In genomic region chr2:170711196-170711773, GRCh38 we compare ENCODE assay signal across 21 cellular contexts. TPM values are rescaled to one million over a fixed set of nuclear protein-coding genes. Genes with fewer than 3 reads are reported as not detected.
DNase-seq lines count a peak whose midpoint lies in the region; ATAC-seq, FAIRE-seq and TF ChIP-seq lines count a peak whose summit lies in the region.
"Had no signal": no experiment of that assay in that cellular context is flagged by ENCODE, and none has a peak within 500 bp of the region (broad histone marks: within the 10 kb centered on the region; RNA-seq: fewer than 3 reads in every experiment).

No MANE protein-coding gene starts in this region.

- H3K79me2 ChIP-seq in smooth muscle cell (ENCODE audit: low read depth), result no peaks in the 10 kb centered on the region

- DNase-seq in NCI-H748 (lab: John Stamatoyannopoulos, UW; ENCODE audit: unreplicated experiment) (peak; percentile 28), NCI-H748 treated with DMSO at 0.1 percent for 48 hours (lab: John Stamatoyannopoulos, UW) (no peak), T-cell (no peak), right lobe of liver (no peak), smooth muscle cell (lab: John Stamatoyannopoulos, UW; ENCODE audit: unreplicated experiment) (no peak), kidney (no peak), MG63 (no peak), NCI-H1092 (lab: John Stamatoyannopoulos, UW) (no peak)
- DNase-seq: activated gamma-delta T cell treated with Interleukin-2 at 50 U/mL for 16 hours; dermis blood vessel endothelial cell; NCI-H1048; NK-92 treated with Interleukin-12 subunit alpha and Interleukin-12 subunit beta, amount 100 ng/mL, for 24 hours; transverse colon had no signal

- 7% methylated on average over 8 of the region's 9 CpGs for WGBS in right lobe of liver (ENCODE audit: insufficient coverage, low coverage, low lambda C conversion rate, missing lambda C conversion rate)
- WGBS in smooth muscle cell (ENCODE audit: low lambda C conversion rate), result 4% methylated on average over 9 of the region's 9 CpGs

- CTCF ChIA-PET in T-cell (lab: Charles Lee), result no interaction called here

- H3K27ac ChIP-seq in right lobe of liver, result no peak overlapping the region
- no peak overlapping the region for H3K27ac ChIP-seq in smooth muscle cell (ENCODE audit: low read depth)
- no peak overlapping the region for H3K27ac ChIP-seq in kidney (ENCODE audit: low read depth in 2 of 2, low read length in 2 of 2)
- H3K27ac ChIP-seq: A549, C4-2B, transverse colon had no signal

- H3K4me3 ChIP-seq in right lobe of liver, result peak overlapping the region in 2 of 3 donors; percentile 11 to 20
- H3K4me3 ChIP-seq in smooth muscle cell, result no peak overlapping the region
- H3K4me3 ChIP-seq in kidney (ENCODE audit: low read length in 2 of 2), result no peak overlapping the region
- no peak overlapping the region for H3K4me3 ChIP-seq in MG63
- H3K4me3 ChIP-seq: A549 had no signal

- H3K9me3 Mint-ChIP-seq in T-cell, result no peaks in the 10 kb centered on the region
- H3K9me3 Mint-ChIP-seq: stimulated activated memory B cell treated with anti-CD40 and anti-IgM and Interleukin-4, amounts not matched to agents 10 μg/mL and 1 μg/mL and 100 μg/mL, for 72 hours; T-helper 1 cell treated with Interleukin-12 subunit alpha and Interleukin-12 subunit beta and Interleukin-4 antibody, amounts not matched to agents 30 μg/mL and 1 μg/mL, for 36 hours had no signal

- H3F3A ChIP-seq in smooth muscle cell (ENCODE audit: low read depth), result no peaks in the 10 kb centered on the region

- peak overlapping the region in 2 of 3 donors; percentile 8 to 90 for H3K4me3 Mint-ChIP-seq in T-cell
- H3K4me3 Mint-ChIP-seq: stimulated activated memory B cell treated with anti-CD40 and anti-IgM and Interleukin-4, amounts not matched to agents 10 μg/mL and 1 μg/mL and 100 μg/mL, for 72 hours had no signal

- H3K27me3 ChIP-seq in right lobe of liver (peaks cover 0 to 4% of the 10 kb centered on the region in 2 donors), smooth muscle cell (ENCODE audit: low read depth) (peaks cover 85% of the 10 kb centered on the region), MG63 (no peaks in the 10 kb centered on the region)

- no peak for TF ChIP-seq CTCF in right lobe of liver (IDR thresholded peaks at IDR 0.05)
- no peak for TF ChIP-seq CTCF in smooth muscle cell (IDR thresholded peaks at IDR 0.05; ENCODE audit: borderline replicate concordance, insufficient read depth, poor library complexity, severe bottlenecking)
- no peak for TF ChIP-seq CTCF in kidney (IDR thresholded peaks at IDR 0.05; ENCODE audit: borderline replicate concordance, extremely low read depth, insufficient read depth)

- H2AFZ ChIP-seq in smooth muscle cell (ENCODE audit: low read depth), result no peak overlapping the region

- TF ChIP-seq POLR2A in right lobe of liver (IDR thresholded peaks at IDR 0.05), result no peak

- no peak overlapping the region for H3K9ac ChIP-seq in smooth muscle cell (ENCODE audit: low read depth)
- H3K9ac ChIP-seq in kidney (ENCODE audit: low read length in 2 of 2), result no peak overlapping the region

- H4K20me1 ChIP-seq in smooth muscle cell (ENCODE audit: low read depth), result no peaks in the 10 kb centered on the region

- POLR2A ChIA-PET in T-cell (lab: Charles Lee), result no interaction called here

- H3K9me3 ChIP-seq in right lobe of liver (no peaks in the 10 kb centered on the region), smooth muscle cell (replicated peaks; ENCODE audit: low read depth) (no peaks in the 10 kb centered on the region), kidney (ENCODE audit: control insufficient read depth in 1 of 2, low read length in 2 of 2) (no peaks in the 10 kb centered on the region), MG63 (no peaks in the 10 kb centered on the region)
- H3K9me3 ChIP-seq: A549, transverse colon had no signal

- ATAC-seq in T-cell (replicated peaks in 1 of 4), result no peak
- ATAC-seq in right lobe of liver, result no peak
- ATAC-seq: A549; activated CD4-positive, CD25-positive, alpha-beta regulatory T cell treated with anti-CD3 and anti-CD28 coated beads, Interleukin-2, amount 50 U/mL, for 24 hours; esophagus mucosa; stimulated activated memory B cell treated with anti-CD40 and anti-IgM and Interleukin-4, amounts not matched to agents 10 μg/mL and 1 μg/mL and 100 μg/mL, for 72 hours had no signal

- H3K27me3 Mint-ChIP-seq in T-cell, result peaks cover 46 to 63% of the 10 kb centered on the region in 2 donors

- peak overlapping the region; percentile 15 for H3K4me2 ChIP-seq in smooth muscle cell
- H3K4me2 ChIP-seq: A549 had no signal

- peaks cover 0 to 14% (median 2%) of the 10 kb centered on the region in 4 donors for H3K4me1 ChIP-seq in right lobe of liver
- H3K4me1 ChIP-seq in smooth muscle cell (ENCODE audit: low read depth), result peaks cover 34% of the 10 kb centered on the region
- peaks cover 0 to 9% of the 10 kb centered on the region in 2 donors for H3K4me1 ChIP-seq in kidney (ENCODE audit: control insufficient read depth in 1 of 2, insufficient read depth in 1 of 2, low read depth in 1 of 2, low read length in 2 of 2)

- peaks cover 32 to 38% (median 36%) of the 10 kb centered on the region in 3 donors for H3K4me1 Mint-ChIP-seq in T-cell

- H3K36me3 ChIP-seq in right lobe of liver, result no peaks in the 10 kb centered on the region
- no peaks in the 10 kb centered on the region for H3K36me3 ChIP-seq in smooth muscle cell (ENCODE audit: low read depth)
- H3K36me3 ChIP-seq in kidney (ENCODE audit: control insufficient read depth in 1 of 2, insufficient read depth in 2 of 2, low read length in 2 of 2), result no peaks in the 10 kb centered on the region
- H3K36me3 ChIP-seq in MG63, result no peaks in the 10 kb centered on the region
- H3K36me3 ChIP-seq: transverse colon had no signal

- H3K36me3 Mint-ChIP-seq in T-cell, result no peaks in the 10 kb centered on the region
- H3K36me3 Mint-ChIP-seq: stimulated activated memory B cell treated with anti-CD40 and anti-IgM and Interleukin-4, amounts not matched to agents 10 μg/mL and 1 μg/mL and 100 μg/mL, for 72 hours had no signal

- intact Hi-C loops in right lobe of liver (cut with DNase I), result no loop called here
- intact Hi-C loops in kidney (cut with DNase I), result no loop called here

- no peak overlapping the region for H3K27ac Mint-ChIP-seq in T-cell
- H3K27ac Mint-ChIP-seq: stimulated activated memory B cell treated with anti-CD40 and anti-IgM and Interleukin-4, amounts not matched to agents 10 μg/mL and 1 μg/mL and 100 μg/mL, for 72 hours; T-helper 1 cell treated with Interleukin-12 subunit alpha and Interleukin-12 subunit beta and Interleukin-4 antibody, amounts not matched to agents 30 μg/mL and 1 μg/mL, for 36 hours had no signal

- no peak for FAIRE-seq in kidney (lab: Jason Lieb, UNC)
- FAIRE-seq: A549, islet of Langerhans had no signal

RNA-seq across cellular contexts. Expression of gene SP5, which starts 3.9 kb away (rescaled TPM):
- total RNA-seq in T-cell, result not detected
- 10 to 100 TPM in 1 of 6 experiments, 1 to 10 TPM in 5; 1.4 to 16.0 (median 1.9) TPM for total RNA-seq in right lobe of liver
- 0.04 TPM in 1 of 2 replicates, not detected in the other for total RNA-seq in smooth muscle cell
- polyA plus RNA-seq in smooth muscle cell, result not detected in 2 replicates
- total RNA-seq in kidney, result 0.25 TPM
- polyA plus RNA-seq in kidney (ENCODE audit: insufficient read depth, low read depth, low replicate concordance), result 1.6 TPM
- 0.20 and 0.39 TPM in 2 replicates for total RNA-seq in MG63 (2014; rRNA removed; shearing (Covaris generic); ENCODE audit: low replicate concordance)
- total RNA-seq: dermis blood vessel endothelial cell had no signal
- polyA plus RNA-seq: A549 had no signal

RNA-seq across cellular contexts. Expression of gene ERICH2, which starts 58.9 kb away (rescaled TPM):
- total RNA-seq in T-cell (not detected), right lobe of liver (1 to 10 TPM in 2 of 6 experiments, under 1 TPM in 1, not detected in 3; 0.53 to 1.2 (median 1.1) TPM), smooth muscle cell (not detected in 2 replicates), kidney (0.91 TPM)
- polyA plus RNA-seq in smooth muscle cell (0.97 and 1.3 TPM in 2 replicates), kidney (ENCODE audit: insufficient read depth, low read depth, low replicate concordance) (4.0 TPM)
- total RNA-seq in MG63 (2014; rRNA removed; shearing (Covaris generic); ENCODE audit: low replicate concordance), result 1.5 TPM in 1 of 2 replicates, not detected in the other
- total RNA-seq: dermis blood vessel endothelial cell, esophagus mucosa, glomerular endothelial cell, transverse colon had no signal
- polyA plus RNA-seq: A549 had no signal

Comparison
In these comparisons a context has a peak if more than half of its experiments do, and no peak if none do; other contexts are left out.
1. H3K4me3 ChIP-seq: peak in right lobe of liver (2 of 3); none in smooth muscle cell (single experiment), kidney (0 of 2) and MG63 (single experiment).